ENCODE assay signal across 10 cellular contexts in the genomic region with DNA sequence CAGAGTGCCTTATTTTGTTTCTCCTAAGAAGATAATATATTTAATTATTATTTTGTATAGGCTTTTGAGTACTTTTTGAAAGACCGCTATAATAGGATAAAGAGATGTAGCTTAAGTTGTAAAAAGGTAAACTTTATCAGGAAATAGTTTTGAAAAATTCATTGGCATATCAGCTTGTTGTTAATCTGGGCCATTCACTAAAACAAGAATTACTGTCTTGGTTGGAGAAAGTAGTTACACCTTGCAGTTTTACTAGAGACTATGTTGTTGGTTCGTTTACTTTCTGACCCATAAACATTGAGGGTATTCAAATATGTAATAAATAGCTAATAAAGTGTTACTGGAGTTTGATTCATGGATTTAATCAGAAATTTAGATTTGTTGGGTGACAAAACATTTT. TPM values are rescaled to one million over a fixed set of nuclear protein-coding genes. Genes with fewer than 3 reads are reported as not detected.
DNase-seq lines count a peak whose midpoint lies in the region; ATAC-seq, FAIRE-seq and TF ChIP-seq lines count a peak whose summit lies in the region.
"Had no signal": no experiment of that assay in that cellular context is flagged by ENCODE, and none has a peak within 500 bp of the region (broad histone marks: within the 10 kb centered on the region; RNA-seq: fewer than 3 reads in every experiment).

No MANE protein-coding gene starts in this region.

- peak overlapping the region; percentile 84 for H3K4me2 ChIP-seq in HepG2 (ENCODE audit: low read depth, low read length)

- peaks cover 42% of the 10 kb centered on the region for H4K20me1 ChIP-seq in HepG2 (ENCODE audit: insufficient read depth, low read length)

- TF ChIP-seq EP300 in HepG2 (IDR thresholded peaks at IDR 0.05; ENCODE audit: low read depth in 2 of 2, low read length in 2 of 2) = no peak
- TF ChIP-seq EP300 in HepG2 (CRISPR knock-in tag; IDR thresholded peaks at IDR 0.05; ENCODE audit: borderline replicate concordance) = no peak

- CTCF ChIA-PET in HepG2 (lab: Yijun Ruan, JAX; ENCODE audit: low intra/inter-chr PET ratio, low total read pairs) = no interaction called here

- H3K4me1 ChIP-seq in HepG2 (ENCODE audit: insufficient read depth, low read length) = peaks cover 45% of the 10 kb centered on the region
- H3K4me1 ChIP-seq in right lobe of liver = peaks cover 0 to 35% (median 9%) of the 10 kb centered on the region in 4 donors
- H3K4me1 ChIP-seq in lower lobe of right lung = peaks cover 74% of the 10 kb centered on the region
- H3K4me1 ChIP-seq in vagina = peaks cover 83% of the 10 kb centered on the region

- no peaks in the 10 kb centered on the region; a peak in 1 of 5 replicates for H3K27me3 ChIP-seq in HepG2 (ENCODE audit: control insufficient read depth in 1 of 2, insufficient read depth in 2 of 2, low read length in 2 of 2)
- H3K27me3 ChIP-seq in right lobe of liver = no peaks in the 10 kb centered on the region
- H3K27me3 ChIP-seq in lower lobe of right lung (ENCODE audit: low read depth) = no peaks in the 10 kb centered on the region
- H3K27me3 ChIP-seq in vagina = no peaks in the 10 kb centered on the region

- H3K79me2 ChIP-seq in HepG2 (ENCODE audit: insufficient read depth, low read length) = peaks cover 72% of the 10 kb centered on the region

- H3K4me3 ChIP-seq in HepG2 (replicated peaks in 1 of 3; ENCODE audit: insufficient read depth in 1 of 3, low read depth in 2 of 3, low read length in 3 of 3) (peak overlapping the region; percentile 93 to 99 (median 93); a peak in 5 of 6 replicates), right lobe of liver (peak overlapping the region in 1 of 3 donors; percentile 87), astrocyte of the cerebellum (ENCODE audit: low read depth, low read length) (peak overlapping the region; percentile 69), lower lobe of right lung (peak overlapping the region; percentile 76), vagina (peak overlapping the region; percentile 69 to 74)

- BruUV-seq in HepG2 (replicated peaks; lab: Mats Ljungman, UMichigan) = no TSS peak

- H3K9ac ChIP-seq in HepG2 (ENCODE audit: insufficient read depth, low read depth, low read length) = peak overlapping the region; percentile 94

- in situ Hi-C loops in HepG2 (cut with HindIII; ENCODE audit: extremely low pct_ligation_motif_present, low pct_unique_long_range_greater_than_20kb) (no loop called here), astrocyte of the cerebellum (cut with HindIII; ENCODE audit: low sequenced_read_pairs) (no loop called here)

- WGBS in HepG2 (ENCODE audit: low lambda C conversion rate) = 63% methylated on average over 2 of the region's 2 CpGs
- WGBS in right lobe of liver (ENCODE audit: insufficient coverage, low coverage, low lambda C conversion rate, missing lambda C conversion rate) = 70% methylated on average over 2 of the region's 2 CpGs

- no peak overlapping the region for H2AFZ ChIP-seq in HepG2 (ENCODE audit: low read length)

- TF ChIP-seq POLR2A in HepG2 (IDR thresholded peaks at IDR 0.05; ENCODE audit: insufficient read depth in 1 of 2, low read depth in 2 of 2, low read length in 2 of 2) (no peak), right lobe of liver (IDR thresholded peaks at IDR 0.05) (no peak), vagina (IDR thresholded peaks at IDR 0.05) (no peak)

- no peaks in the 10 kb centered on the region for H3K9me3 ChIP-seq in HepG2 (ENCODE audit: low read length)
- H3K9me3 ChIP-seq in right lobe of liver = no peaks in the 10 kb centered on the region
- H3K9me3 ChIP-seq in lower lobe of right lung = no peaks in the 10 kb centered on the region
- H3K9me3 ChIP-seq in vagina = no peaks in the 10 kb centered on the region

- H3K36me3 ChIP-seq in HepG2 (replicated peaks in 1 of 2; ENCODE audit: control insufficient read depth in 1 of 2, insufficient read depth in 2 of 2, low read length in 2 of 2) (peaks cover 2 to 20% of the 10 kb centered on the region in 2 experiments), right lobe of liver (no peaks in the 10 kb centered on the region), lower lobe of right lung (peaks cover 10% of the 10 kb centered on the region), vagina (peaks cover 0 to 3% of the 10 kb centered on the region in 2 donors)

- no peak overlapping the region for H3K27ac ChIP-seq in HepG2 (ENCODE audit: extremely low read length, insufficient read depth, low read length)
- H3K27ac ChIP-seq in right lobe of liver = no peak overlapping the region
- no peak overlapping the region for H3K27ac ChIP-seq in lower lobe of right lung
- no peak overlapping the region for H3K27ac ChIP-seq in vagina

- ATAC-seq in HepG2 (no peak), right lobe of liver (no peak), lower lobe of right lung (no peak), HG02610 (IDR thresholded peaks at IDR 0.05; ENCODE audit: unreplicated experiment) (no peak)
- ATAC-seq: HCT116 had no signal

- TF ChIP-seq CTCF in HepG2 (CRISPR knock-in tag; IDR thresholded peaks at IDR 0.05) = no peak
- TF ChIP-seq CTCF in right lobe of liver (IDR thresholded peaks at IDR 0.05) = no peak
- no peak for TF ChIP-seq CTCF in astrocyte of the cerebellum (IDR thresholded peaks at IDR 0.05; ENCODE audit: low read depth, low read length, missing control alignments)
- TF ChIP-seq CTCF in lower lobe of right lung (IDR thresholded peaks at IDR 0.05) = no peak
- no peak for TF ChIP-seq CTCF in vagina (IDR thresholded peaks at IDR 0.05)

- DNase-seq in HepG2 (ENCODE audit: low spot score) = no peak
- DNase-seq in right lobe of liver = no peak
- no peak for DNase-seq in astrocyte of the cerebellum (ENCODE audit: low read depth)
- DNase-seq in lower lobe of right lung = no peak
- DNase-seq in vagina (ENCODE audit: extremely low spot score in 2 of 2) = no peak
- no peak for DNase-seq in C1 segment of cervical spinal cord (lab: John Stamatoyannopoulos, UW)
- no peak for DNase-seq in activated CD4-positive, CD25-positive, alpha-beta regulatory T cell treated with anti-CD3 and anti-CD28 coated beads, Interleukin-2, amount 50 U/mL, for 72 hours
- DNase-seq: NCI-H1694 had no signal

- no peak for FAIRE-seq in HepG2 (lab: Jason Lieb, UNC)

- POLR2A ChIA-PET in HepG2 (lab: Yijun Ruan, JAX) = interaction anchor here (2.2 kb wide), 1 partner anchor 34 kb away, joined by 5 read pairs; the partner anchor contains the start of gene TNPO1

- intact Hi-C loops in HepG2 (cut with micrococcal nuclease; ENCODE audit: unreplicated experiment) (no loop called here), right lobe of liver (cut with DNase I) (no loop called here), lower lobe of right lung (cut with DNase I) (no loop called here), vagina (cut with DNase I) (no loop called here)

- TF ChIP-seq RAD21 in HepG2 (CRISPR knock-in tag; IDR thresholded peaks at IDR 0.05) = no peak

TF ChIP-seq in HepG2, 621 proteins besides CTCF, POLR2A, EP300 and RAD21:
- TF ChIP-seq POLR2AphosphoS2 (IDR thresholded peaks at IDR 0.05; ENCODE audit: low read depth, low read length) = 0 out of 2 replicates have a peak, but pooled peaks have one; percentile 42
- TF ChIP-seq KDM5B (CRISPR knock-in tag; IDR thresholded peaks at IDR 0.05; ENCODE audit: borderline replicate concordance) = no peak

RNA-seq across cellular contexts. Expression of gene TNPO1, which starts 33.7 kb away (rescaled TPM):
- total RNA-seq in HepG2 (2016; rRNA removed; fragmentation: Illumina TruSeq; extraction: Trizol) (123 and 199 TPM in 2 replicates), right lobe of liver (10 to 100 TPM; 29.5 to 64.3 (median 41.8) TPM), lower lobe of right lung (100 TPM), vagina (72.7 TPM)
- total RNA-seq in HepG2 (2016; cell fraction: cytosol; rRNA removed; fragmentation: Illumina TruSeq; extraction: Trizol; ENCODE audit: low read depth) = 12.5 and 18.3 TPM in 2 replicates
- total RNA-seq in HepG2 (2016; cell fraction: insoluble cytoplasmic fraction; rRNA removed; fragmentation: Illumina TruSeq; extraction: Trizol) = 120 and 193 TPM in 2 replicates
- total RNA-seq in HepG2 (2016; cell fraction: membrane; rRNA removed; fragmentation: Illumina TruSeq; extraction: Trizol) = 36.3 and 37.6 TPM in 2 replicates
- 104 and 105 TPM in 2 replicates for total RNA-seq in HepG2 (2016; cell fraction: nucleus; rRNA removed; fragmentation: Illumina TruSeq; extraction: Trizol)
- polyA plus RNA-seq in HepG2 (2011; rRNA removed) = 23.6 and 26.7 TPM in 2 replicates
- 15.8 and 21.4 TPM in 2 replicates for polyA plus RNA-seq in HepG2 (2011; cell fraction: cytosol; rRNA removed)
- polyA plus RNA-seq in HepG2 (2011; cell fraction: nucleus; rRNA removed) = 15.7 and 22.1 TPM in 2 replicates
- polyA plus RNA-seq in HepG2 (2012) = 32.9 and 35.1 TPM in 2 replicates
- polyA plus RNA-seq in HepG2 (2016; cell fraction: cytosol; fragmentation: Illumina TruSeq; extraction: Trizol; ENCODE audit: low read depth) = 4.2 and 4.5 TPM in 2 replicates
- 76.4 and 89.4 TPM in 2 replicates for polyA plus RNA-seq in HepG2 (2016; cell fraction: insoluble cytoplasmic fraction; fragmentation: Illumina TruSeq; extraction: Trizol; ENCODE audit: low read depth)
- 11.3 and 11.6 TPM in 2 replicates for polyA plus RNA-seq in HepG2 (2016; cell fraction: membrane; fragmentation: Illumina TruSeq; extraction: Trizol; ENCODE audit: low read depth)
- polyA plus RNA-seq in HepG2 (2016; cell fraction: nucleus; fragmentation: Illumina TruSeq; extraction: Trizol; ENCODE audit: insufficient read depth, low read depth) = 50.1 and 51.5 TPM in 2 replicates
- polyA minus RNA-seq in HepG2 (2011; rRNA and poly(A)+ RNA removed; ENCODE audit: low replicate concordance) = 94.2 and 347 TPM in 2 replicates
- 77.6 and 113 TPM in 2 replicates for polyA minus RNA-seq in HepG2 (2011; cell fraction: cytosol; rRNA and poly(A)+ RNA removed)
- 126 and 154 TPM in 2 replicates for polyA minus RNA-seq in HepG2 (2011; cell fraction: nucleus; rRNA and poly(A)+ RNA removed)
